In genomic region chr9:13721481-13722235, GRCh38 we compare ENCODE assay signal across 21 cellular contexts.
DNase-seq lines count a peak whose midpoint lies in the region; TF ChIP-seq lines count a peak whose summit lies in the region.
"Had no signal": no experiment of that assay in that cellular context is flagged by ENCODE, and none has a peak within 500 bp of the region (broad histone marks: within the 10 kb centered on the region; RNA-seq: fewer than 3 reads in every experiment).

No MANE protein-coding gene starts in this region.

- no peaks in the 10 kb centered on the region for H4K20me1 ChIP-seq in MM.1S (ENCODE audit: insufficient read depth, low read length)
- H4K20me1 ChIP-seq: BLaER1 treated with 17β-estradiol and CSF1 and Interleukin-3, amounts not matched to agents 10 nM and 100 nM had no signal

- no peaks in the 10 kb centered on the region for H3K27me3 Mint-ChIP-seq in HFFc6 (ENCODE audit: insufficient read depth)
- no peaks in the 10 kb centered on the region for H3K27me3 Mint-ChIP-seq in activated T-cell treated with anti-CD3 and anti-CD28 coated beads, Interleukin-2, amount 50 U/mL, for 24 hours
- H3K27me3 Mint-ChIP-seq: activated CD4-positive, alpha-beta T cell treated with anti-CD3 and anti-CD28 coated beads, Interleukin-2, amount 10 ng/mL, durations not matched to agents 7 days and 5 days had no signal

- H3K27me3 ChIP-seq in MM.1S (replicated peaks; ENCODE audit: insufficient read depth, low read length): no peaks in the 10 kb centered on the region
- H3K27me3 ChIP-seq: BLaER1 treated with 17β-estradiol and CSF1 and Interleukin-3, amounts not matched to agents 10 nM and 100 nM; neural progenitor cell; tibial nerve had no signal

- peaks cover 17% of the 10 kb centered on the region; the same call in 1 of the 2 replicates for H3K9me3 Mint-ChIP-seq in HFFc6
- no peaks in the 10 kb centered on the region for H3K9me3 Mint-ChIP-seq in activated T-cell treated with anti-CD3 and anti-CD28 coated beads, Interleukin-2, amount 50 U/mL, for 24 hours
- H3K9me3 Mint-ChIP-seq: activated CD4-positive, alpha-beta T cell treated with anti-CD3 and anti-CD28 coated beads, Interleukin-2, amount 10 ng/mL, durations not matched to agents 7 days and 5 days; T-helper 1 cell treated with Interleukin-12 subunit alpha and Interleukin-12 subunit beta and Interleukin-4 antibody, amounts not matched to agents 30 μg/mL and 1 μg/mL, for 36 hours had no signal

- no peak overlapping the region for H3K9ac ChIP-seq in MM.1S (ENCODE audit: low read length)
- H3K9ac ChIP-seq: BLaER1 treated with 17β-estradiol and CSF1 and Interleukin-3, amounts not matched to agents 10 nM and 100 nM; neural progenitor cell had no signal

- no peaks in the 10 kb centered on the region for H3F3A ChIP-seq in MM.1S (ENCODE audit: insufficient read depth, low read length)

- no peak overlapping the region for H3K4me3 ChIP-seq in fibroblast of the aortic adventitia (ENCODE audit: low read depth, low read length)
- no peak overlapping the region for H3K4me3 ChIP-seq in MM.1S (ENCODE audit: low read length)
- H3K4me3 ChIP-seq: BLaER1 treated with 17β-estradiol and CSF1 and Interleukin-3, amounts not matched to agents 10 nM and 100 nM; left ventricle myocardium inferior; neural progenitor cell; psoas muscle; tibial nerve had no signal

- TF ChIP-seq CTCF in HFFc6 (IDR thresholded peaks at IDR 0.05): no peak
- no peak for TF ChIP-seq CTCF in fibroblast of the aortic adventitia (IDR thresholded peaks at IDR 0.05; ENCODE audit: insufficient read depth, low read length)
- no peak for TF ChIP-seq CTCF in MM.1S (IDR thresholded peaks at IDR 0.05; ENCODE audit: low read length)

- peak overlapping the region; percentile 25 for H3K27ac Mint-ChIP-seq in HFFc6
- H3K27ac Mint-ChIP-seq in activated T-cell treated with anti-CD3 and anti-CD28 coated beads, Interleukin-2, amount 50 U/mL, for 24 hours: no peak overlapping the region
- H3K27ac Mint-ChIP-seq: activated CD4-positive, alpha-beta T cell treated with anti-CD3 and anti-CD28 coated beads, Interleukin-2, amount 10 ng/mL, durations not matched to agents 7 days and 5 days; neural progenitor cell; T-helper 1 cell treated with Interleukin-12 subunit alpha and Interleukin-12 subunit beta and Interleukin-4 antibody, amounts not matched to agents 30 μg/mL and 1 μg/mL, for 36 hours had no signal

- H3K9me2 ChIP-seq in MM.1S (replicated peaks; ENCODE audit: insufficient read depth, low read length): no peaks in the 10 kb centered on the region

- no peaks in the 10 kb centered on the region for H3K9me3 ChIP-seq in MM.1S (replicated peaks; ENCODE audit: insufficient read depth, low read length)
- H3K9me3 ChIP-seq: psoas muscle had no signal

- peaks cover 11% of the 10 kb centered on the region; the same call in 1 of the 2 replicates for H3K4me1 ChIP-seq in MM.1S (ENCODE audit: low read length)
- H3K4me1 ChIP-seq: neural progenitor cell, psoas muscle had no signal

- no peaks in the 10 kb centered on the region for H3K36me3 Mint-ChIP-seq in HFFc6 (ENCODE audit: low read depth)
- no peaks in the 10 kb centered on the region for H3K36me3 Mint-ChIP-seq in activated T-cell treated with anti-CD3 and anti-CD28 coated beads, Interleukin-2, amount 50 U/mL, for 24 hours (ENCODE audit: low read depth)
- H3K36me3 Mint-ChIP-seq: neural progenitor cell had no signal

- H3K4me3 Mint-ChIP-seq in HFFc6: peak overlapping the region; percentile 39
- no peak overlapping the region for H3K4me3 Mint-ChIP-seq in activated T-cell treated with anti-CD3 and anti-CD28 coated beads, Interleukin-2, amount 50 U/mL, for 24 hours
- H3K4me3 Mint-ChIP-seq: activated CD4-positive, alpha-beta T cell treated with anti-CD3 and anti-CD28 coated beads, Interleukin-2, amount 10 ng/mL, durations not matched to agents 7 days and 5 days; neural progenitor cell; T-helper 1 cell treated with Interleukin-12 subunit alpha and Interleukin-12 subunit beta and Interleukin-4 antibody, amounts not matched to agents 30 μg/mL and 1 μg/mL, for 36 hours had no signal

- no peak overlapping the region for H3K4me2 ChIP-seq in MM.1S (ENCODE audit: low read depth, low read length)
- H3K4me2 ChIP-seq: neural progenitor cell had no signal

- DNase-seq in HFFc6 (peak; percentile 48), amniotic epithelial cell (ENCODE audit: low read depth) (peak; percentile 61), fibroblast of the aortic adventitia (ENCODE audit: low read depth) (peak; percentile 76), dermis blood vessel endothelial cell (no peak), MM.1S (no peak)
- DNase-seq in stimulated activated CD4-positive, alpha-beta T cell treated with anti-CD3 and anti-CD28 coated beads, Interleukin-1b, Interleukin-23, amount 100 ng/mL, for 48 hours: no peak
- DNase-seq in activated T-cell treated with anti-CD3 and anti-CD28 coated beads, Interleukin-2, amount 50 U/mL, for 24 hours: no peak
- DNase-seq: activated CD4-positive, alpha-beta T cell treated with anti-CD3 and anti-CD28 coated beads, Interleukin-2, amount 10 ng/mL, durations not matched to agents 7 days and 5 days; left ventricle myocardium inferior; NCI-H1436; NCI-H2171 treated with DMSO at 0.1 percent for 48 hours; psoas muscle; SHP77; small intestine; stimulated activated CD4-positive, alpha-beta T cell treated with anti-CD3 and anti-CD28 coated beads, Interleukin-2, amount 100 ng/mL, for 48 hours; stimulated activated naive CD4-positive, alpha-beta T cell treated with Interleukin-2 at 50 U/mL for 16 hours had no signal

- no peak overlapping the region for H3K27ac ChIP-seq in MM.1S (ENCODE audit: low read length)
- H3K27ac ChIP-seq: BLaER1 treated with 17β-estradiol and CSF1 and Interleukin-3, amounts not matched to agents 10 nM and 100 nM; left ventricle myocardium inferior; neural progenitor cell; psoas muscle; tibial nerve; VCaP had no signal

- H3K36me3 ChIP-seq in MM.1S (replicated peaks; ENCODE audit: insufficient read depth, low read length): no peaks in the 10 kb centered on the region
- H3K36me3 ChIP-seq: BLaER1 treated with 17β-estradiol and CSF1 and Interleukin-3, amounts not matched to agents 10 nM and 100 nM; left ventricle myocardium inferior; neural progenitor cell; tibial nerve had no signal

- peaks cover 61% of the 10 kb centered on the region for H3K4me1 Mint-ChIP-seq in HFFc6 (ENCODE audit: low read depth)
- no peaks in the 10 kb centered on the region for H3K4me1 Mint-ChIP-seq in activated T-cell treated with anti-CD3 and anti-CD28 coated beads, Interleukin-2, amount 50 U/mL, for 24 hours (ENCODE audit: low read depth)
- H3K4me1 Mint-ChIP-seq: activated CD4-positive, alpha-beta T cell treated with anti-CD3 and anti-CD28 coated beads, Interleukin-2, amount 10 ng/mL, durations not matched to agents 7 days and 5 days had no signal

- H2AFZ ChIP-seq in MM.1S (ENCODE audit: low read length): no peak overlapping the region
- H2AFZ ChIP-seq: neural progenitor cell had no signal

- no peaks in the 10 kb centered on the region for H3K79me2 ChIP-seq in MM.1S (ENCODE audit: low read length)

Comparison
In these comparisons a context has a peak if more than half of its experiments do, and no peak if none do; other contexts are left out.
1. DNase-seq: peak in HFFc6 (single experiment), amniotic epithelial cell (single experiment) and fibroblast of the aortic adventitia (single experiment); none in dermis blood vessel endothelial cell (single experiment), MM.1S (single experiment), stimulated activated CD4-positive, alpha-beta T cell treated with anti-CD3 and anti-CD28 coated beads, Interleukin-1b, Interleukin-23, amount 100 ng/mL, for 48 hours (single experiment) and activated T-cell treated with anti-CD3 and anti-CD28 coated beads, Interleukin-2, amount 50 U/mL, for 24 hours (single experiment).